In genomic region chr17:73307130-73307529, GRCh38 we compare ENCODE assay signal across 1 cellular context.
TF ChIP-seq lines count a peak whose summit lies in the region.

No MANE protein-coding gene starts in this region.

TF ChIP-seq in A549, 52 proteins besides CTCF, POLR2A, EP300 and RAD21 (continued from another document):
- no peak for TF ChIP-seq TP53 (CRISPR knock-in tag; IDR thresholded peaks at IDR 0.05)
TF ChIP-seq in A549: peak in this region for 1.
